ENCODE assay signal across 1 cellular context in the genomic region with DNA sequence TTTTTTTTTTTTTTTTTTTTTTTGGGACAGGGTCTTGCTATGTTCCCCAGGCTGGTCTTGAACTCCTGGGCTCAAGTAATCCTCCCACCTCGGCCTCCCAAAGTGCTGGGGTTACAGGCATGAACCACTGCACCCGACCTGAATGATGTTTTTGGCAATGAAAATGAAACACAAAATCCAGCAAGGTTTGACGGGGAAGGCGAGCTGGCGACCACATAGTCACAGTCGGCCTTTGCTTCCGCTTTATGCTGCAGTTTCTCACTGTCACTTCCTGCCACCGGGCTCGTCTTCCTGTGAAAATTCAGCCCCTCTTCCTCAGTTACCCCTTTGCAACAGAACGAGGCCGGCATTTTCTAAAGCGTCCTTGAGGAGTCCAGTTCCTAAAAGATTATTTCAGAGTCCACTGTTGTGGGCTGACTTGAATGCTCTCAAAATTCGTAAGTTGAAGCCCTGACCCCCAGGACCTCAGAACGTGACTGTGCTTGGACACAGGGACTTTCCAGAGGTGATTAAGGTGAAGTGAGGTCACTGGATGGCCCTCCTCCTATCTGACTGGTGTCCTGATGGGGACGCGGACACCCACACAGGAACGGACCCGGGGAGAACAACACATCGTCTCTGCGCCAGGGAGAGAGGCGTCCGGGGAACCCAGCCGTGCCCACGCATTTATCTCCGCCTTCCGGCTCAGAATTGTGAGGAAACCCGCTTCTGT.
TF ChIP-seq lines count a peak whose summit lies in the region.

No MANE protein-coding gene starts in this region.

TF ChIP-seq in HepG2, 621 proteins besides CTCF, POLR2A, EP300 and RAD21 (continued from another document and continues in another):
- TF ChIP-seq, protein P1, sequence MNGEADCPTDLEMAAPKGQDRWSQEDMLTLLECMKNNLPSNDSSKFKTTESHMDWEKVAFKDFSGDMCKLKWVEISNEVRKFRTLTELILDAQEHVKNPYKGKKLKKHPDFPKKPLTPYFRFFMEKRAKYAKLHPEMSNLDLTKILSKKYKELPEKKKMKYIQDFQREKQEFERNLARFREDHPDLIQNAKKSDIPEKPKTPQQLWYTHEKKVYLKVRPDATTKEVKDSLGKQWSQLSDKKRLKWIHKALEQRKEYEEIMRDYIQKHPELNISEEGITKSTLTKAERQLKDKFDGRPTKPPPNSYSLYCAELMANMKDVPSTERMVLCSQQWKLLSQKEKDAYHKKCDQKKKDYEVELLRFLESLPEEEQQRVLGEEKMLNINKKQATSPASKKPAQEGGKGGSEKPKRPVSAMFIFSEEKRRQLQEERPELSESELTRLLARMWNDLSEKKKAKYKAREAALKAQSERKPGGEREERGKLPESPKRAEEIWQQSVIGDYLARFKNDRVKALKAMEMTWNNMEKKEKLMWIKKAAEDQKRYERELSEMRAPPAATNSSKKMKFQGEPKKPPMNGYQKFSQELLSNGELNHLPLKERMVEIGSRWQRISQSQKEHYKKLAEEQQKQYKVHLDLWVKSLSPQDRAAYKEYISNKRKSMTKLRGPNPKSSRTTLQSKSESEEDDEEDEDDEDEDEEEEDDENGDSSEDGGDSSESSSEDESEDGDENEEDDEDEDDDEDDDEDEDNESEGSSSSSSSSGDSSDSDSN (CRISPR knock-in tag; IDR thresholded peaks at IDR 0.05), result peak; percentile 54
- TF ChIP-seq ZNF616 (CRISPR knock-in tag; IDR thresholded peaks at IDR 0.05; ENCODE audit: low read depth), result no peak
- TF ChIP-seq ZNF547 (CRISPR knock-in tag; IDR thresholded peaks at IDR 0.05), result no peak
- TF ChIP-seq ZNF782 (CRISPR knock-in tag; IDR thresholded peaks at IDR 0.05; ENCODE audit: borderline replicate concordance), result no peak
- TF ChIP-seq FOXK1 (CRISPR knock-in tag; IDR thresholded peaks at IDR 0.05; ENCODE audit: borderline replicate concordance, low read depth), result no peak
- TF ChIP-seq SMYD3 (CRISPR knock-in tag; IDR thresholded peaks at IDR 0.05), result no peak; the same call in 1 of the 2 replicates
- TF ChIP-seq, protein P2, sequence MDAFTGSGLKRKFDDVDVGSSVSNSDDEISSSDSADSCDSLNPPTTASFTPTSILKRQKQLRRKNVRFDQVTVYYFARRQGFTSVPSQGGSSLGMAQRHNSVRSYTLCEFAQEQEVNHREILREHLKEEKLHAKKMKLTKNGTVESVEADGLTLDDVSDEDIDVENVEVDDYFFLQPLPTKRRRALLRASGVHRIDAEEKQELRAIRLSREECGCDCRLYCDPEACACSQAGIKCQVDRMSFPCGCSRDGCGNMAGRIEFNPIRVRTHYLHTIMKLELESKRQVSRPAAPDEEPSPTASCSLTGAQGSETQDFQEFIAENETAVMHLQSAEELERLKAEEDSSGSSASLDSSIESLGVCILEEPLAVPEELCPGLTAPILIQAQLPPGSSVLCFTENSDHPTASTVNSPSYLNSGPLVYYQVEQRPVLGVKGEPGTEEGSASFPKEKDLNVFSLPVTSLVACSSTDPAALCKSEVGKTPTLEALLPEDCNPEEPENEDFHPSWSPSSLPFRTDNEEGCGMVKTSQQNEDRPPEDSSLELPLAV (CRISPR knock-in tag; conservative IDR thresholded peaks at IDR 0.05; ENCODE audit: low read depth), result no peak
- TF ChIP-seq, protein P3, sequence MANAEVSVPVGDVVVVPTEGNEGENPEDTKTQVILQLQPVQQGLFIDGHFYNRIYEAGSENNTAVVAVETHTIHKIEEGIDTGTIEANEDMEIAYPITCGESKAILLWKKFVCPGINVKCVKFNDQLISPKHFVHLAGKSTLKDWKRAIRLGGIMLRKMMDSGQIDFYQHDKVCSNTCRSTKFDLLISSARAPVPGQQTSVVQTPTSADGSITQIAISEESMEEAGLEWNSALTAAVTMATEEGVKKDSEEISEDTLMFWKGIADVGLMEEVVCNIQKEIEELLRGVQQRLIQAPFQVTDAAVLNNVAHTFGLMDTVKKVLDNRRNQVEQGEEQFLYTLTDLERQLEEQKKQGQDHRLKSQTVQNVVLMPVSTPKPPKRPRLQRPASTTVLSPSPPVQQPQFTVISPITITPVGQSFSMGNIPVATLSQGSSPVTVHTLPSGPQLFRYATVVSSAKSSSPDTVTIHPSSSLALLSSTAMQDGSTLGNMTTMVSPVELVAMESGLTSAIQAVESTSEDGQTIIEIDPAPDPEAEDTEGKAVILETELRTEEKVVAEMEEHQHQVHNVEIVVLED (CRISPR knock-in tag; IDR thresholded peaks at IDR 0.05; ENCODE audit: borderline replicate concordance), result no peak
- no peak for TF ChIP-seq ZNF230 (CRISPR knock-in tag; IDR thresholded peaks at IDR 0.05)
- TF ChIP-seq ZBTB21 (CRISPR knock-in tag; IDR thresholded peaks at IDR 0.05), result peak; percentile 40; the same call in 1 of the 2 replicates
- TF ChIP-seq NR1H2 (CRISPR knock-in tag; IDR thresholded peaks at IDR 0.05; ENCODE audit: borderline replicate concordance, low read depth), result no peak; the same call in 1 of the 2 replicates
- no peak for TF ChIP-seq BCL6 (CRISPR knock-in tag; IDR thresholded peaks at IDR 0.05)
- TF ChIP-seq, protein P4, sequence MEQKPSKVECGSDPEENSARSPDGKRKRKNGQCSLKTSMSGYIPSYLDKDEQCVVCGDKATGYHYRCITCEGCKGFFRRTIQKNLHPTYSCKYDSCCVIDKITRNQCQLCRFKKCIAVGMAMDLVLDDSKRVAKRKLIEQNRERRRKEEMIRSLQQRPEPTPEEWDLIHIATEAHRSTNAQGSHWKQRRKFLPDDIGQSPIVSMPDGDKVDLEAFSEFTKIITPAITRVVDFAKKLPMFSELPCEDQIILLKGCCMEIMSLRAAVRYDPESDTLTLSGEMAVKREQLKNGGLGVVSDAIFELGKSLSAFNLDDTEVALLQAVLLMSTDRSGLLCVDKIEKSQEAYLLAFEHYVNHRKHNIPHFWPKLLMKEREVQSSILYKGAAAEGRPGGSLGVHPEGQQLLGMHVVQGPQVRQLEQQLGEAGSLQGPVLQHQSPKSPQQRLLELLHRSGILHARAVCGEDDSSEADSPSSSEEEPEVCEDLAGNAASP (CRISPR knock-in tag; IDR thresholded peaks at IDR 0.05; ENCODE audit: borderline replicate concordance), result peak; percentile 92; the same call in 1 of the 2 replicates
- peak; percentile 23; the same call in 1 of the 2 replicates for TF ChIP-seq HDAC2 (CRISPR knock-in tag; IDR thresholded peaks at IDR 0.05)
- TF ChIP-seq ZNF326 (CRISPR knock-in tag; IDR thresholded peaks at IDR 0.05; ENCODE audit: borderline replicate concordance), result no peak
- TF ChIP-seq ZNF790 (CRISPR knock-in tag; IDR thresholded peaks at IDR 0.05; ENCODE audit: borderline replicate concordance), result no peak
- no peak for TF ChIP-seq NFRKB (IDR thresholded peaks at IDR 0.05)
- TF ChIP-seq KLF12 (CRISPR knock-in tag; IDR thresholded peaks at IDR 0.05; ENCODE audit: borderline replicate concordance), result no peak
- TF ChIP-seq PCBP2 (optimal IDR thresholded peaks at IDR 0.05; ENCODE audit: low read depth, low read length, poor library complexity, severe bottlenecking), result no peak
- no peak for TF ChIP-seq KDM3A (CRISPR knock-in tag; IDR thresholded peaks at IDR 0.05; ENCODE audit: low read depth)
- TF ChIP-seq, protein P5, sequence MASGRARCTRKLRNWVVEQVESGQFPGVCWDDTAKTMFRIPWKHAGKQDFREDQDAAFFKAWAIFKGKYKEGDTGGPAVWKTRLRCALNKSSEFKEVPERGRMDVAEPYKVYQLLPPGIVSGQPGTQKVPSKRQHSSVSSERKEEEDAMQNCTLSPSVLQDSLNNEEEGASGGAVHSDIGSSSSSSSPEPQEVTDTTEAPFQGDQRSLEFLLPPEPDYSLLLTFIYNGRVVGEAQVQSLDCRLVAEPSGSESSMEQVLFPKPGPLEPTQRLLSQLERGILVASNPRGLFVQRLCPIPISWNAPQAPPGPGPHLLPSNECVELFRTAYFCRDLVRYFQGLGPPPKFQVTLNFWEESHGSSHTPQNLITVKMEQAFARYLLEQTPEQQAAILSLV (CRISPR knock-in tag; IDR thresholded peaks at IDR 0.05; ENCODE audit: borderline replicate concordance), result no peak
- TF ChIP-seq ZNF674 (CRISPR knock-in tag; IDR thresholded peaks at IDR 0.05; ENCODE audit: low read depth), result no peak
- TF ChIP-seq ZNF556 (CRISPR knock-in tag; IDR thresholded peaks at IDR 0.05; ENCODE audit: borderline replicate concordance), result 0 out of 2 replicates have a peak, but pooled peaks have one; percentile 32
- peak; percentile 54 for TF ChIP-seq ARNT2 (CRISPR knock-in tag; IDR thresholded peaks at IDR 0.05; ENCODE audit: low read depth)
- no peak for TF ChIP-seq U2AF1 (optimal IDR thresholded peaks at IDR 0.05; ENCODE audit: low read depth, low read length)
- TF ChIP-seq FOXJ3 (CRISPR knock-in tag; IDR thresholded peaks at IDR 0.05; ENCODE audit: borderline replicate concordance), result no peak
- no peak for TF ChIP-seq ARNT (IDR thresholded peaks at IDR 0.05)
- no peak for TF ChIP-seq ZNF30 (CRISPR knock-in tag; IDR thresholded peaks at IDR 0.05)
- no peak for TF ChIP-seq HNF4G (IDR thresholded peaks at IDR 0.05; ENCODE audit: borderline replicate concordance, low read depth, low read length)
- no peak for TF ChIP-seq HNF4G (CRISPR knock-in tag; IDR thresholded peaks at IDR 0.05; ENCODE audit: borderline replicate concordance, low read depth)
- TF ChIP-seq GATAD2A (CRISPR knock-in tag; IDR thresholded peaks at IDR 0.05), result peak; percentile 67
- 0 out of 2 replicates have a peak, but pooled peaks have one; percentile 8 for TF ChIP-seq GFI1 (CRISPR knock-in tag; IDR thresholded peaks at IDR 0.05; ENCODE audit: borderline replicate concordance)
- TF ChIP-seq, protein P6, sequence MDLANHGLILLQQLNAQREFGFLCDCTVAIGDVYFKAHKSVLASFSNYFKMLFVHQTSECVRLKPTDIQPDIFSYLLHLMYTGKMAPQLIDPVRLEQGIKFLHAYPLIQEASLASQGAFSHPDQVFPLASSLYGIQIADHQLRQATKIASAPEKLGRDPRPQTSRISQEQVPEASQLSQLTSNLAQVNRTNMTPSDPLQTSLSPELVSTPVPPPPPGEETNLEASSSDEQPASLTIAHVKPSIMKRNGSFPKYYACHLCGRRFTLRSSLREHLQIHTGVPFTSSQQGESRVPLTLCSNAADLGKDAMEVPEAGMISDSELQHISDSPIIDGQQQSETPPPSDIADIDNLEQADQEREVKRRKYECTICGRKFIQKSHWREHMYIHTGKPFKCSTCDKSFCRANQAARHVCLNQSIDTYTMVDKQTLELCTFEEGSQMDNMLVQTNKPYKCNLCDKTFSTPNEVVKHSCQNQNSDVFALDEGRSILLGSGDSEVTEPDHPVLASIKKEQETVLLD (CRISPR knock-in tag; IDR thresholded peaks at IDR 0.05; ENCODE audit: low read depth), result no peak
- TF ChIP-seq KAT8 (CRISPR knock-in tag; IDR thresholded peaks at IDR 0.05), result peak; percentile 66
- peak; percentile 15; the same call in 1 of the 2 replicates for TF ChIP-seq NCOA2 (CRISPR knock-in tag; IDR thresholded peaks at IDR 0.05)
- no peak for TF ChIP-seq NFE2L1 (CRISPR knock-in tag; IDR thresholded peaks at IDR 0.05; ENCODE audit: borderline replicate concordance)
- peak; percentile 43; the same call in 1 of the 2 replicates for TF ChIP-seq YEATS4 (CRISPR knock-in tag; IDR thresholded peaks at IDR 0.05; ENCODE audit: borderline replicate concordance)
- TF ChIP-seq ZNF138 (CRISPR knock-in tag; IDR thresholded peaks at IDR 0.05; ENCODE audit: low read depth), result 0 out of 2 replicates have a peak, but pooled peaks have one; percentile 52
- TF ChIP-seq, protein P7, sequence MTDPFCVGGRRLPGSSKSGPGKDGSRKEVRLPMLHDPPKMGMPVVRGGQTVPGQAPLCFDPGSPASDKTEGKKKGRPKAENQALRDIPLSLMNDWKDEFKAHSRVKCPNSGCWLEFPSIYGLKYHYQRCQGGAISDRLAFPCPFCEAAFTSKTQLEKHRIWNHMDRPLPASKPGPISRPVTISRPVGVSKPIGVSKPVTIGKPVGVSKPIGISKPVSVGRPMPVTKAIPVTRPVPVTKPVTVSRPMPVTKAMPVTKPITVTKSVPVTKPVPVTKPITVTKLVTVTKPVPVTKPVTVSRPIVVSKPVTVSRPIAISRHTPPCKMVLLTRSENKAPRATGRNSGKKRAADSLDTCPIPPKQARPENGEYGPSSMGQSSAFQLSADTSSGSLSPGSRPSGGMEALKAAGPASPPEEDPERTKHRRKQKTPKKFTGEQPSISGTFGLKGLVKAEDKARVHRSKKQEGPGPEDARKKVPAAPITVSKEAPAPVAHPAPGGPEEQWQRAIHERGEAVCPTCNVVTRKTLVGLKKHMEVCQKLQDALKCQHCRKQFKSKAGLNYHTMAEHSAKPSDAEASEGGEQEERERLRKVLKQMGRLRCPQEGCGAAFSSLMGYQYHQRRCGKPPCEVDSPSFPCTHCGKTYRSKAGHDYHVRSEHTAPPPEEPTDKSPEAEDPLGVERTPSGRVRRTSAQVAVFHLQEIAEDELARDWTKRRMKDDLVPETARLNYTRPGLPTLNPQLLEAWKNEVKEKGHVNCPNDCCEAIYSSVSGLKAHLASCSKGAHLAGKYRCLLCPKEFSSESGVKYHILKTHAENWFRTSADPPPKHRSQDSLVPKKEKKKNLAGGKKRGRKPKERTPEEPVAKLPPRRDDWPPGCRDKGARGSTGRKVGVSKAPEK (CRISPR knock-in tag; IDR thresholded peaks at IDR 0.05; ENCODE audit: borderline replicate concordance), result no peak
- TF ChIP-seq, protein P8, sequence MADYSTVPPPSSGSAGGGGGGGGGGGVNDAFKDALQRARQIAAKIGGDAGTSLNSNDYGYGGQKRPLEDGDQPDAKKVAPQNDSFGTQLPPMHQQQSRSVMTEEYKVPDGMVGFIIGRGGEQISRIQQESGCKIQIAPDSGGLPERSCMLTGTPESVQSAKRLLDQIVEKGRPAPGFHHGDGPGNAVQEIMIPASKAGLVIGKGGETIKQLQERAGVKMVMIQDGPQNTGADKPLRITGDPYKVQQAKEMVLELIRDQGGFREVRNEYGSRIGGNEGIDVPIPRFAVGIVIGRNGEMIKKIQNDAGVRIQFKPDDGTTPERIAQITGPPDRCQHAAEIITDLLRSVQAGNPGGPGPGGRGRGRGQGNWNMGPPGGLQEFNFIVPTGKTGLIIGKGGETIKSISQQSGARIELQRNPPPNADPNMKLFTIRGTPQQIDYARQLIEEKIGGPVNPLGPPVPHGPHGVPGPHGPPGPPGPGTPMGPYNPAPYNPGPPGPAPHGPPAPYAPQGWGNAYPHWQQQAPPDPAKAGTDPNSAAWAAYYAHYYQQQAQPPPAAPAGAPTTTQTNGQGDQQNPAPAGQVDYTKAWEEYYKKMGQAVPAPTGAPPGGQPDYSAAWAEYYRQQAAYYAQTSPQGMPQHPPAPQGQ (CRISPR knock-in tag; IDR thresholded peaks at IDR 0.05; ENCODE audit: borderline replicate concordance), result no peak
- TF ChIP-seq, protein P9, sequence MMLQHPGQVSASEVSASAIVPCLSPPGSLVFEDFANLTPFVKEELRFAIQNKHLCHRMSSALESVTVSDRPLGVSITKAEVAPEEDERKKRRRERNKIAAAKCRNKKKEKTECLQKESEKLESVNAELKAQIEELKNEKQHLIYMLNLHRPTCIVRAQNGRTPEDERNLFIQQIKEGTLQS (CRISPR knock-in tag; IDR thresholded peaks at IDR 0.05), result no peak
- no peak for TF ChIP-seq ARNTL (CRISPR knock-in tag; IDR thresholded peaks at IDR 0.05)
- no peak for TF ChIP-seq POLR2AphosphoS2 (IDR thresholded peaks at IDR 0.05; ENCODE audit: low read depth, low read length)
- TF ChIP-seq SP2 (CRISPR knock-in tag; IDR thresholded peaks at IDR 0.05), result no peak
- TF ChIP-seq ZNF3 (CRISPR knock-in tag; IDR thresholded peaks at IDR 0.05), result no peak
- 0 out of 2 replicates have a peak, but pooled peaks have one; percentile 22 for TF ChIP-seq RCOR2 (CRISPR knock-in tag; IDR thresholded peaks at IDR 0.05)
- TF ChIP-seq ZNF781 (CRISPR knock-in tag; IDR thresholded peaks at IDR 0.05; ENCODE audit: borderline replicate concordance, not compliant biosample characterization), result no peak
- no peak; the same call in 1 of the 2 replicates for TF ChIP-seq ZBTB7B (CRISPR knock-in tag; IDR thresholded peaks at IDR 0.05)
- peak; percentile 45; the same call in 1 of the 2 replicates for TF ChIP-seq ETV5 (CRISPR knock-in tag; IDR thresholded peaks at IDR 0.05; ENCODE audit: borderline replicate concordance)
- no peak for TF ChIP-seq EHMT2 (IDR thresholded peaks at IDR 0.05; ENCODE audit: borderline replicate concordance, low read depth, low read length)
- no peak for TF ChIP-seq HCFC1 (IDR thresholded peaks at IDR 0.05; ENCODE audit: low read depth, low read length)
- no peak for TF ChIP-seq ESRRA (CRISPR knock-in tag; IDR thresholded peaks at IDR 0.05; ENCODE audit: low read depth)
